Comparison of ENCODE assay signal across 1 cellular context in the genomic region with DNA sequence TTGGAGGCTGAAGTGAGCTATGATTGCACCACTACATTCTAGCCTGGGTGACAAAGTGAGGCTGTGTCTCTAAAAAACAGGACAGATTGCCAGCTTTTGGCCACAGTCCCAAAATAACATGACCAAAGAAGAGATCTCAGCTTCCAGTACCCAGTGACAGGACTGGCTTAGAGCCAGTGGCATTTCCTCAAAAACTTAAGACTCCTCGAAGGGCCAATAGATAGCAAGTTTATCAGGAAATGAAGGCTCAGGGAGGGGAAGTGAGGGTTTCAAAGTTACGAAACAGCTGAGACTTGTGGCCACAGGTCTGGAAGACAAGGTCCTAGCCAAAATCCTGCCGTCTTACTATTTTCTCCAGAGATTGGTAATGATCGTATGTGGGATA.
TF ChIP-seq lines count a peak whose summit lies in the region.

No MANE protein-coding gene starts in this region.

TF ChIP-seq in endothelial cell of umbilical vein, 7 proteins besides CTCF, POLR2A, EP300 and RAD21:
- no peak for TF ChIP-seq JUN (IDR thresholded peaks at IDR 0.05; ENCODE audit: borderline replicate concordance, insufficient read depth, insufficient read length, low read depth)
- TF ChIP-seq GATA2 (IDR thresholded peaks at IDR 0.05; ENCODE audit: insufficient read depth, insufficient read length, low read depth, low read length) = peak; percentile 81
- no peak for TF ChIP-seq MYC (IDR thresholded peaks at IDR 0.05; ENCODE audit: low read depth, low read length)
- peak; percentile 93 for TF ChIP-seq POLR2AphosphoS5 (IDR thresholded peaks at IDR 0.05; ENCODE audit: insufficient read depth, low read depth, low read length)
